In the genomic region with DNA sequence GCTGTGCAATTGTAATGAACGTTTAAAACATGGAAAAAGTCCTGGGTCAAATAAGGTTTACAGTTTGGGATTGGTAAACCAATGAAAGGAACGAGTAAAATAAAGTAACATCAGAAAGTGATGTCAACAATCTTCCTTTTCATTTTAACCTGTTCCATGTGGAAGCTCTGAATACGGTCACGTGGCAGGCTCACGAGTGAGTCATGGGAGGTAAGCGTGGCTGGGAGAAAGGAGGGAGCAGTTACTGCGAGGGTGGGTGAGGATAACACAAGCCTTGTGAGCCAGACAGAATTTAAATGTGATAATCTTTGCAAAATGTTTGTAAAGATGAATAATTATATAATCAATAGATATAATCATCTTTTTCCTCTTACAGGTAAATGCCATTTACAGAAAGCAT, we compare ENCODE assay signal across 19 cellular contexts.
"Had no signal": no experiment of that assay in that cellular context is flagged by ENCODE, and none has a peak within 500 bp of the region (broad histone marks: within the 10 kb centered on the region; RNA-seq: fewer than 3 reads in every experiment).

No MANE protein-coding gene starts in this region.

- DNase-seq: activated B cell treated with CpG ODN at 0.5 μM for 24 hours; activated CD4-positive, alpha-beta memory T cell treated with anti-CD3 and anti-CD28 coated beads, Interleukin-2, amount 10 ng/mL, durations not matched to agents 7 days and 5 days; activated CD4-positive, alpha-beta T cell treated with anti-CD3 and anti-CD28 coated beads for 48 hours; activated CD8-positive, alpha-beta memory T cell treated with anti-CD3 and anti-CD28 coated beads, Interleukin-2, amount 10 ng/mL, durations not matched to agents 7 days and 5 days; activated naive CD4-positive, alpha-beta T cell; activated naive CD8-positive, alpha-beta T cell treated with anti-CD3 and anti-CD28 coated beads for 36 hours; colonic mucosa; left lung; naive thymus-derived CD4-positive, alpha-beta T cell; right cardiac atrium; stimulated activated CD4-positive, alpha-beta T cell treated with anti-CD3 and anti-CD28 coated beads, Interleukin-2, amount 100 ng/mL, for 24 hours; stimulated activated naive CD4-positive, alpha-beta T cell treated with Interleukin-2 at 50 U/mL for 16 hours; tibial artery; uterus had no signal

- H3K27ac ChIP-seq: colonic mucosa, left lung, neural progenitor cell, prostate gland, tibial artery, uterus had no signal

- H3K9me3 Mint-ChIP-seq: activated CD4-positive, alpha-beta memory T cell treated with anti-CD3 and anti-CD28 coated beads, Interleukin-2, amount 10 ng/mL, durations not matched to agents 7 days and 5 days had no signal

- H3K36me3 Mint-ChIP-seq: activated CD8-positive, alpha-beta memory T cell treated with anti-CD3 and anti-CD28 coated beads, Interleukin-2, amount 10 ng/mL, durations not matched to agents 7 days and 5 days; activated naive CD8-positive, alpha-beta T cell treated with anti-CD3 and anti-CD28 coated beads for 36 hours; neural progenitor cell had no signal

- H3K27me3 Mint-ChIP-seq: activated B cell treated with CpG ODN at 0.5 μM for 24 hours had no signal

- FAIRE-seq: frontal cortex had no signal

- H3K36me3 ChIP-seq: colonic mucosa, left lung, neural progenitor cell, prostate gland, tibial artery, uterus had no signal

- H3K4me3 Mint-ChIP-seq: activated B cell treated with CpG ODN at 0.5 μM for 24 hours; activated CD4-positive, alpha-beta memory T cell treated with anti-CD3 and anti-CD28 coated beads, Interleukin-2, amount 10 ng/mL, durations not matched to agents 7 days and 5 days; activated CD8-positive, alpha-beta memory T cell treated with anti-CD3 and anti-CD28 coated beads, Interleukin-2, amount 10 ng/mL, durations not matched to agents 7 days and 5 days; activated naive CD8-positive, alpha-beta T cell treated with anti-CD3 and anti-CD28 coated beads for 36 hours; brain; central memory CD8-positive, alpha-beta T cell; naive thymus-derived CD4-positive, alpha-beta T cell; neural progenitor cell had no signal

- H3K9me3 ChIP-seq: colonic mucosa, prostate gland, tibial artery, uterus had no signal

- ATAC-seq: activated CD8-positive, alpha-beta memory T cell treated with anti-CD3 and anti-CD28 coated beads, Interleukin-2, amount 10 ng/mL, durations not matched to agents 7 days and 5 days; left lung; naive thymus-derived CD4-positive, alpha-beta T cell; right cardiac atrium had no signal

- H3K4me1 Mint-ChIP-seq: activated B cell treated with CpG ODN at 0.5 μM for 24 hours; activated CD4-positive, alpha-beta memory T cell treated with anti-CD3 and anti-CD28 coated beads, Interleukin-2, amount 10 ng/mL, durations not matched to agents 7 days and 5 days; activated CD8-positive, alpha-beta memory T cell treated with anti-CD3 and anti-CD28 coated beads, Interleukin-2, amount 10 ng/mL, durations not matched to agents 7 days and 5 days; activated naive CD8-positive, alpha-beta T cell treated with anti-CD3 and anti-CD28 coated beads for 36 hours; central memory CD8-positive, alpha-beta T cell; naive thymus-derived CD4-positive, alpha-beta T cell; neural progenitor cell had no signal

- H3K27me3 ChIP-seq: colonic mucosa, neural progenitor cell, tibial artery, uterus had no signal

- H3K9ac ChIP-seq: neural progenitor cell had no signal

- H3K4me2 ChIP-seq: neural progenitor cell had no signal

- H3K4me3 ChIP-seq: colonic mucosa, left lung, neural progenitor cell, prostate gland, tibial artery, uterus had no signal

- H2AFZ ChIP-seq: neural progenitor cell had no signal

- H3K27ac Mint-ChIP-seq: activated B cell treated with CpG ODN at 0.5 μM for 24 hours; activated CD4-positive, alpha-beta memory T cell treated with anti-CD3 and anti-CD28 coated beads, Interleukin-2, amount 10 ng/mL, durations not matched to agents 7 days and 5 days; activated CD8-positive, alpha-beta memory T cell treated with anti-CD3 and anti-CD28 coated beads, Interleukin-2, amount 10 ng/mL, durations not matched to agents 7 days and 5 days; activated naive CD8-positive, alpha-beta T cell treated with anti-CD3 and anti-CD28 coated beads for 36 hours; brain; naive thymus-derived CD4-positive, alpha-beta T cell; neural progenitor cell had no signal

- H3K4me1 ChIP-seq: colonic mucosa, left lung, prostate gland, tibial artery, uterus had no signal
